In genomic region chr20:63536241-63536977, GRCh38 we compare ENCODE assay signal across 1 cellular context.
A peak's percentile ranks its signal among the peaks of the same experiment; 100 is the strongest.
TF ChIP-seq lines count a peak whose summit lies in the region.

No MANE protein-coding gene starts in this region.

TF ChIP-seq in HepG2, 621 proteins besides CTCF, POLR2A, EP300 and RAD21 (continues in another document):
- no peak for TF ChIP-seq ZNF251 (CRISPR knock-in tag; IDR thresholded peaks at IDR 0.05)
- TF ChIP-seq, protein P1, sequence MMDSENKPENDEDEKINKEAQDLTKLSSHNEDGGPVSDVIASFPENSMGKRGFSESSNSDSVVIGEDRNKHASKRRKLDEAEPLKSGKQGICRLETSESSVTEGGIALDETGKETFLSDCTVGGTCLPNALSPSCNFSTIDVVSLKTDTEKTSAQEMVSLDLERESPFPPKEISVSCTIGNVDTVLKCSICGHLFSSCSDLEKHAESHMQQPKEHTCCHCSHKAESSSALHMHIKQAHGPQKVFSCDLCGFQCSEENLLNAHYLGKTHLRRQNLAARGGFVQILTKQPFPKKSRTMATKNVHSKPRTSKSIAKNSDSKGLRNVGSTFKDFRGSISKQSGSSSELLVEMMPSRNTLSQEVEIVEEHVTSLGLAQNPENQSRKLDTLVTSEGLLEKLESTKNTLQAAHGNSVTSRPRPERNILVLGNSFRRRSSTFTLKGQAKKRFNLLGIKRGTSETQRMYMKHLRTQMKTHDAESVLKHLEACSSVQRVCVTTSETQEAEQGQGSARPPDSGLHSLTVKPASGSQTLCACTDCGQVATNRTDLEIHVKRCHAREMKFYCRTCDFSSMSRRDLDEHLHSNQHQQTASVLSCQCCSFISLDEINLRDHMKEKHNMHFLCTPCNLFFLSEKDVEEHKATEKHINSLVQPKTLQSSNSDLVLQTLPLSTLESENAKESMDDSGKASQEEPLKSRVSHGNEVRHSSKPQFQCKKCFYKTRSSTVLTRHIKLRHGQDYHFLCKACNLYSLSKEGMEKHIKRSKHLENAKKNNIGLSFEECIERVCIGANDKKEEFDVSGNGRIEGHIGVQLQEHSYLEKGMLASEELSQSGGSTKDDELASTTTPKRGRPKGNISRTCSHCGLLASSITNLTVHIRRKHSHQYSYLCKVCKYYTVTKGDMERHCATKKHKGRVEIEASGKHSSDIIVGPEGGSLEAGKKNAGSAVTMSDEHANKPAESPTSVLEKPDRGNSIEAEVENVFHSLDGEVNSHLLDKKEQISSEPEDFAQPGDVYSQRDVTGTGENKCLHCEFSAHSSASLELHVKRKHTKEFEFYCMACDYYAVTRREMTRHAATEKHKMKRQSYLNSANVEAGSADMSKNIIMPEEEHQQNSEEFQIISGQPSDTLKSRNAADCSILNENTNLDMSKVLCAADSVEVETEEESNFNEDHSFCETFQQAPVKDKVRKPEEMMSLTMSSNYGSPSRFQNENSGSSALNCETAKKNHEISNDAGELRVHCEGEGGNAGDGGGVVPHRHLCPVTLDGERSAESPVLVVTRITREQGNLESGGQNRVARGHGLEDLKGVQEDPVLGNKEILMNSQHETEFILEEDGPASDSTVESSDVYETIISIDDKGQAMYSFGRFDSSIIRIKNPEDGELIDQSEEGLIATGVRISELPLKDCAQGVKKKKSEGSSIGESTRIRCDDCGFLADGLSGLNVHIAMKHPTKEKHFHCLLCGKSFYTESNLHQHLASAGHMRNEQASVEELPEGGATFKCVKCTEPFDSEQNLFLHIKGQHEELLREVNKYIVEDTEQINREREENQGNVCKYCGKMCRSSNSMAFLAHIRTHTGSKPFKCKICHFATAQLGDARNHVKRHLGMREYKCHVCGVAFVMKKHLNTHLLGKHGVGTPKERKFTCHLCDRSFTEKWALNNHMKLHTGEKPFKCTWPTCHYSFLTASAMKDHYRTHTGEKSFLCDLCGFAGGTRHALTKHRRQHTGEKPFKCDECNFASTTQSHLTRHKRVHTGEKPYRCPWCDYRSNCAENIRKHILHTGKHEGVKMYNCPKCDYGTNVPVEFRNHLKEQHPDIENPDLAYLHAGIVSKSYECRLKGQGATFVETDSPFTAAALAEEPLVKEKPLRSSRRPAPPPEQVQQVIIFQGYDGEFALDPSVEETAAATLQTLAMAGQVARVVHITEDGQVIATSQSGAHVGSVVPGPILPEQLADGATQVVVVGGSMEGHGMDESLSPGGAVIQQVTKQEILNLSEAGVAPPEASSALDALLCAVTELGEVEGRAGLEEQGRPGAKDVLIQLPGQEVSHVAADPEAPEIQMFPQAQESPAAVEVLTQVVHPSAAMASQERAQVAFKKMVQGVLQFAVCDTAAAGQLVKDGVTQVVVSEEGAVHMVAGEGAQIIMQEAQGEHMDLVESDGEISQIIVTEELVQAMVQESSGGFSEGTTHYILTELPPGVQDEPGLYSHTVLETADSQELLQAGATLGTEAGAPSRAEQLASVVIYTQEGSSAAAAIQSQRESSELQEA (CRISPR knock-in tag; IDR thresholded peaks at IDR 0.05; ENCODE audit: not compliant biosample characterization) = peak; percentile 60
- no peak for TF ChIP-seq ZNF34 (CRISPR knock-in tag; IDR thresholded peaks at IDR 0.05; ENCODE audit: borderline replicate concordance)
- TF ChIP-seq, protein P2, sequence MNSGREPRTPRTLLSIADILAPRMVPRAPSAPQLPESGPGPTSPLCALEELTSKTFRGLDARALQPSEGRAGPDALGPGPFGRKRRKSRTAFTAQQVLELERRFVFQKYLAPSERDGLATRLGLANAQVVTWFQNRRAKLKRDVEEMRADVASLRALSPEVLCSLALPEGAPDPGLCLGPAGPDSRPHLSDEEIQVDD (CRISPR knock-in tag; IDR thresholded peaks at IDR 0.05; ENCODE audit: borderline replicate concordance) = no peak
- TF ChIP-seq MED8 (CRISPR knock-in tag; IDR thresholded peaks at IDR 0.05; ENCODE audit: insufficient replicate concordance) = peak; percentile 11
- peak; percentile 17; the same call in 1 of the 2 replicates for TF ChIP-seq GABPB1 (CRISPR knock-in tag; IDR thresholded peaks at IDR 0.05)
- no peak for TF ChIP-seq PLRG1 (conservative IDR thresholded peaks at IDR 0.05)
- TF ChIP-seq AKNA (CRISPR knock-in tag; IDR thresholded peaks at IDR 0.05; ENCODE audit: borderline replicate concordance) = no peak
- no peak for TF ChIP-seq ZNF292 (CRISPR knock-in tag; IDR thresholded peaks at IDR 0.05; ENCODE audit: borderline replicate concordance, low read depth)
- TF ChIP-seq, protein P3, sequence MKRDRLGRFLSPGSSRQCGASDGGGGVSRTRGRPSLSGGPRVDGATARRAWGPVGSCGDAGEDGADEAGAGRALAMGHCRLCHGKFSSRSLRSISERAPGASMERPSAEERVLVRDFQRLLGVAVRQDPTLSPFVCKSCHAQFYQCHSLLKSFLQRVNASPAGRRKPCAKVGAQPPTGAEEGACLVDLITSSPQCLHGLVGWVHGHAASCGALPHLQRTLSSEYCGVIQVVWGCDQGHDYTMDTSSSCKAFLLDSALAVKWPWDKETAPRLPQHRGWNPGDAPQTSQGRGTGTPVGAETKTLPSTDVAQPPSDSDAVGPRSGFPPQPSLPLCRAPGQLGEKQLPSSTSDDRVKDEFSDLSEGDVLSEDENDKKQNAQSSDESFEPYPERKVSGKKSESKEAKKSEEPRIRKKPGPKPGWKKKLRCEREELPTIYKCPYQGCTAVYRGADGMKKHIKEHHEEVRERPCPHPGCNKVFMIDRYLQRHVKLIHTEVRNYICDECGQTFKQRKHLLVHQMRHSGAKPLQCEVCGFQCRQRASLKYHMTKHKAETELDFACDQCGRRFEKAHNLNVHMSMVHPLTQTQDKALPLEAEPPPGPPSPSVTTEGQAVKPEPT (CRISPR knock-in tag; IDR thresholded peaks at IDR 0.05; ENCODE audit: low read depth) = no peak
- 0 out of 2 replicates have a peak, but pooled peaks have one; percentile 8 for TF ChIP-seq BRD4 (CRISPR knock-in tag; IDR thresholded peaks at IDR 0.05)
- TF ChIP-seq HNRNPL (IDR thresholded peaks at IDR 0.05; ENCODE audit: low read depth, low read length) = 0 out of 2 replicates have a peak, but pooled peaks have one; percentile 35
- peak; percentile 58 for TF ChIP-seq ZEB1 (IDR thresholded peaks at IDR 0.05; ENCODE audit: insufficient replicate concordance, low read depth)
- 0 out of 2 replicates have a peak, but pooled peaks have one; percentile 26 for TF ChIP-seq NFKB2 (CRISPR knock-in tag; IDR thresholded peaks at IDR 0.05; ENCODE audit: borderline replicate concordance)
- no peak for TF ChIP-seq REL (CRISPR knock-in tag; conservative IDR thresholded peaks at IDR 0.05)
- no peak for TF ChIP-seq ETS1 (CRISPR knock-in tag; IDR thresholded peaks at IDR 0.05)
- no peak for TF ChIP-seq SIN3A (IDR thresholded peaks at IDR 0.05; ENCODE audit: borderline replicate concordance, low read depth, low read length)
- TF ChIP-seq ZNF563 (CRISPR knock-in tag; IDR thresholded peaks at IDR 0.05) = 0 out of 2 replicates have a peak, but pooled peaks have one; percentile 7
- TF ChIP-seq CREB1 (IDR thresholded peaks at IDR 0.05) = 0 out of 2 replicates have a peak, but pooled peaks have one; percentile 8
- no peak for TF ChIP-seq CREB1 (CRISPR knock-in tag; IDR thresholded peaks at IDR 0.05)
- no peak for TF ChIP-seq MXD3 (CRISPR knock-in tag; IDR thresholded peaks at IDR 0.05)
- TF ChIP-seq SETDB1 (CRISPR knock-in tag; IDR thresholded peaks at IDR 0.05; ENCODE audit: borderline replicate concordance) = no peak
- TF ChIP-seq SNAPC4 (CRISPR knock-in tag; IDR thresholded peaks at IDR 0.05) = peak; percentile 69; the same call in 1 of the 2 replicates
- peak; percentile 23 for TF ChIP-seq TAF15 (IDR thresholded peaks at IDR 0.05; ENCODE audit: low read depth, low read length, poor library complexity, severe bottlenecking)
- no peak for TF ChIP-seq ARNT (IDR thresholded peaks at IDR 0.05)
- TF ChIP-seq ZNF253 (CRISPR knock-in tag; IDR thresholded peaks at IDR 0.05; ENCODE audit: borderline replicate concordance) = no peak
- no peak for TF ChIP-seq NFATC3 (CRISPR knock-in tag; IDR thresholded peaks at IDR 0.05)
- TF ChIP-seq ATF7 (IDR thresholded peaks at IDR 0.05) = no peak
- no peak for TF ChIP-seq ATF7 (CRISPR knock-in tag; IDR thresholded peaks at IDR 0.05)
- TF ChIP-seq, protein P4, sequence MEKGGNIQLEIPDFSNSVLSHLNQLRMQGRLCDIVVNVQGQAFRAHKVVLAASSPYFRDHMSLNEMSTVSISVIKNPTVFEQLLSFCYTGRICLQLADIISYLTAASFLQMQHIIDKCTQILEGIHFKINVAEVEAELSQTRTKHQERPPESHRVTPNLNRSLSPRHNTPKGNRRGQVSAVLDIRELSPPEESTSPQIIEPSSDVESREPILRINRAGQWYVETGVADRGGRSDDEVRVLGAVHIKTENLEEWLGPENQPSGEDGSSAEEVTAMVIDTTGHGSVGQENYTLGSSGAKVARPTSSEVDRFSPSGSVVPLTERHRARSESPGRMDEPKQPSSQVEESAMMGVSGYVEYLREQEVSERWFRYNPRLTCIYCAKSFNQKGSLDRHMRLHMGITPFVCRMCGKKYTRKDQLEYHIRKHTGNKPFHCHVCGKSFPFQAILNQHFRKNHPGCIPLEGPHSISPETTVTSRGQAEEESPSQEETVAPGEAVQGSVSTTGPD (CRISPR knock-in tag; IDR thresholded peaks at IDR 0.05) = no peak
- TF ChIP-seq ZBTB8A (CRISPR knock-in tag; IDR thresholded peaks at IDR 0.05; ENCODE audit: borderline replicate concordance, low read depth) = no peak
- TF ChIP-seq MXD1 (CRISPR knock-in tag; IDR thresholded peaks at IDR 0.05) = peak; percentile 15; the same call in 1 of the 2 replicates
